ENCODE assay signal across 9 cellular contexts in genomic region chr16:20676268-20676828, GRCh38. TPM values are rescaled to one million over a fixed set of nuclear protein-coding genes. Genes with fewer than 3 reads are reported as not detected.
DNase-seq lines count a peak whose midpoint lies in the region; ATAC-seq, FAIRE-seq and TF ChIP-seq lines count a peak whose summit lies in the region.
"Had no signal": no experiment of that assay in that cellular context is flagged by ENCODE, and none has a peak within 500 bp of the region (broad histone marks: within the 10 kb centered on the region; RNA-seq: fewer than 3 reads in every experiment).

No MANE protein-coding gene starts in this region.

- no peaks in the 10 kb centered on the region for H4K20me1 ChIP-seq in osteoblast (ENCODE audit: insufficient read depth, low read length)
- no peaks in the 10 kb centered on the region for H4K20me1 ChIP-seq in SK-N-SH (ENCODE audit: insufficient read depth)

- no peaks in the 10 kb centered on the region for H3K36me3 ChIP-seq in endocrine pancreas (ENCODE audit: control insufficient read depth, insufficient read depth, low read length)
- no peaks in the 10 kb centered on the region for H3K36me3 ChIP-seq in osteoblast (ENCODE audit: insufficient read depth, low read length)
- no peaks in the 10 kb centered on the region for H3K36me3 ChIP-seq in SK-N-SH (replicated peaks in 1 of 2; ENCODE audit: control insufficient read depth in 1 of 2, insufficient read depth in 2 of 2, low read length in 1 of 2)

- no peaks in the 10 kb centered on the region for H3K79me2 ChIP-seq in osteoblast (ENCODE audit: insufficient read depth, low read length)
- no peaks in the 10 kb centered on the region for H3K79me2 ChIP-seq in SK-N-SH (ENCODE audit: insufficient read depth)

- H3K4me1 ChIP-seq in endocrine pancreas (ENCODE audit: control insufficient read depth, insufficient read depth, low read length), result peaks cover 2% of the 10 kb centered on the region
- no peaks in the 10 kb centered on the region for H3K4me1 ChIP-seq in osteoblast (ENCODE audit: insufficient read depth, low read length)
- no peaks in the 10 kb centered on the region; a peak in 1 of 4 replicates for H3K4me1 ChIP-seq in SK-N-SH (ENCODE audit: control insufficient read depth in 1 of 2, insufficient read depth in 2 of 2, low read depth in 1 of 2, low read length in 1 of 2)

- TF ChIP-seq RAD21 in SK-N-SH (IDR thresholded peaks at IDR 0.05; ENCODE audit: low read length), result no peak

- DNase-seq in GM18507 (ENCODE audit: extremely low spot score, insufficient read length, low read depth) (no peak), NCI-H2029 (lab: John Stamatoyannopoulos, UW) (peak; percentile 50), osteoblast (ENCODE audit: insufficient read length, low spot score, missing footprints) (no peak), cerebellar cortex (ENCODE audit: low spot score) (no peak), SK-N-SH (no peak), NCI-H226 (no peak)

- H3K9me3 ChIP-seq in endocrine pancreas (ENCODE audit: control insufficient read depth, low read length) (no peaks in the 10 kb centered on the region), osteoblast (ENCODE audit: low read depth, low read length) (no peaks in the 10 kb centered on the region), SK-N-SH (no peaks in the 10 kb centered on the region)

- H3K4me2 ChIP-seq in osteoblast (ENCODE audit: insufficient read depth, low read length), result peak overlapping the region; percentile 40
- no peak overlapping the region for H3K4me2 ChIP-seq in SK-N-SH

- no peak overlapping the region for H3K27ac ChIP-seq in osteoblast (ENCODE audit: low read depth, low read length)
- no peak overlapping the region for H3K27ac ChIP-seq in SK-N-SH (ENCODE audit: low read depth in 2 of 2, low read length in 1 of 2)

- no peak for TF ChIP-seq EP300 in SK-N-SH (IDR thresholded peaks at IDR 0.05; ENCODE audit: borderline replicate concordance in 1 of 2, low read depth in 1 of 2, low read length in 1 of 2)

- TF ChIP-seq CTCF in osteoblast (IDR thresholded peaks at IDR 0.05; ENCODE audit: extremely low read depth, low read depth, low read length), result no peak
- no peak for TF ChIP-seq CTCF in SK-N-SH (IDR thresholded peaks at IDR 0.05)

- H3K9ac ChIP-seq in endocrine pancreas (ENCODE audit: control insufficient read depth, insufficient read depth, low read length) (no peak overlapping the region), SK-N-SH (no peak overlapping the region)

- H3K27me3 ChIP-seq in endocrine pancreas (ENCODE audit: control insufficient read depth, insufficient read depth, low read length) (no peaks in the 10 kb centered on the region), osteoblast (ENCODE audit: insufficient read depth, low read length) (no peaks in the 10 kb centered on the region), SK-N-SH (ENCODE audit: insufficient read depth) (no peaks in the 10 kb centered on the region)

- POLR2A ChIA-PET in SK-N-SH (lab: Yijun Ruan, JAX), result no interaction called here

- H3K9me2 ChIP-seq in SK-N-SH, result no peaks in the 10 kb centered on the region

- CTCF ChIA-PET in SK-N-SH (lab: Yijun Ruan, JAX), result no interaction called here

- FAIRE-seq in GM18507 (lab: Jason Lieb, UNC), result peak; percentile 24

- 39% methylated on average over 4 of the region's 4 CpGs for WGBS in SK-N-SH (ENCODE audit: low lambda C conversion rate)

- H3K4me3 ChIP-seq in endocrine pancreas (ENCODE audit: control insufficient read depth, insufficient read depth, low read length) (peak overlapping the region; percentile 72), osteoblast (ENCODE audit: insufficient read depth, low read length) (no peak overlapping the region), SK-N-SH (ENCODE audit: low read depth in 2 of 2, low read length in 1 of 2) (no peak overlapping the region)

- no peak for ATAC-seq in HG03457 (IDR thresholded peaks at IDR 0.05; ENCODE audit: unreplicated experiment)

- H3F3A ChIP-seq in SK-N-SH (replicated peaks; ENCODE audit: insufficient read depth), result no peaks in the 10 kb centered on the region

- H2AFZ ChIP-seq in osteoblast (ENCODE audit: low read length) (no peak overlapping the region), SK-N-SH (ENCODE audit: low read depth) (no peak overlapping the region)

TF ChIP-seq in SK-N-SH, 30 proteins besides CTCF, POLR2A, EP300 and RAD21:
- TF ChIP-seq CHD2 (IDR thresholded peaks at IDR 0.05; ENCODE audit: low read length, partially characterized antibody) (no peak), EZH2phosphoT487 (IDR thresholded peaks at IDR 0.05; ENCODE audit: borderline replicate concordance, low read depth) (no peak), FOXJ3 (CRISPR knock-in tag; IDR thresholded peaks at IDR 0.05) (no peak), NFIC (IDR thresholded peaks at IDR 0.05; ENCODE audit: borderline replicate concordance) (no peak), RFX5 (IDR thresholded peaks at IDR 0.05; ENCODE audit: low read length) (no peak), MAX (IDR thresholded peaks at IDR 0.05; ENCODE audit: low read depth) (no peak), REST (IDR thresholded peaks at IDR 0.05; ENCODE audit: low read depth, low read length) (no peak), POLR2AphosphoS5 (IDR thresholded peaks at IDR 0.05; ENCODE audit: low read depth, low read length) (no peak), SMC3 (IDR thresholded peaks at IDR 0.05; ENCODE audit: low read depth, low read length) (no peak), TCF12 (IDR thresholded peaks at IDR 0.05) (no peak), IRF3 (IDR thresholded peaks at IDR 0.05; ENCODE audit: low read depth, low read length) (no peak), SIN3A (IDR thresholded peaks at IDR 0.05; ENCODE audit: borderline replicate concordance, low read depth, low read length) (no peak), MEF2A (IDR thresholded peaks at IDR 0.05; ENCODE audit: borderline replicate concordance, low read depth) (no peak), FOXM1 (IDR thresholded peaks at IDR 0.05; ENCODE audit: low read depth) (no peak), JUND (IDR thresholded peaks at IDR 0.05) (no peak), GABPA (IDR thresholded peaks at IDR 0.05; ENCODE audit: low read depth) (no peak), RCOR1 (IDR thresholded peaks at IDR 0.05; ENCODE audit: low read length) (no peak), USF1 (IDR thresholded peaks at IDR 0.05; ENCODE audit: borderline replicate concordance, low read depth) (no peak)

RNA-seq across cellular contexts. Expression of gene ACSM1, which starts 21.1 kb away (rescaled TPM):
- not detected in 2 replicates for total RNA-seq in osteoblast
- not detected in 2 replicates for polyA plus RNA-seq in SK-N-SH (2012; rRNA removed)
- not detected in 2 replicates for polyA plus RNA-seq in SK-N-SH (2012; cell fraction: cytosol; rRNA removed)
- not detected in 2 replicates for polyA plus RNA-seq in SK-N-SH (2012; cell fraction: nucleus; rRNA removed)
- total RNA-seq: dermis microvascular lymphatic vessel endothelial cell had no signal
